ENCODE assay signal across 8 cellular contexts in the genomic region with DNA sequence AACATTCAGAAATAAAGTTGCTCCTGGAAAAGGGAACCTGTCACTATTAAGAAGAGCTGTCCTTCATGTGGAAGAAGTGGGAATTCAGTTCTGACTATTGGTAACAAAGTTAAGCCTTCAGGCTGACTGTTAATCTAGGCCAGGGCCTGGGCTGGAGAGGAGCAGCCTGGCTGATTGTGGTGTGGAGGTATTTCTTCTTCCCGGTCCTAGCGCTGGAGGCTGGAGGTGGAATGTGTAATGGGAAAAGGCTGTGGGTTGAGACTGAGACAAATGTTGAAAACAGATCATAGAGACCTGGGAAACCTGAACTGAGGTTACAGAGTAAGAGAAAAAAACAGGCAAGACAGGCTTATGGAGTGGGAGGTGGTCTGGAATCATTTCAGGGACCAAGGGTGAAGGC. TPM values are rescaled to one million over a fixed set of nuclear protein-coding genes. Genes with fewer than 3 reads are reported as not detected.
DNase-seq lines count a peak whose midpoint lies in the region; ATAC-seq and TF ChIP-seq lines count a peak whose summit lies in the region.

No MANE protein-coding gene starts in this region.

- no peak for TF ChIP-seq CTCF in coronary artery (IDR thresholded peaks at IDR 0.05)

- no peaks in the 10 kb centered on the region for H3K9me3 ChIP-seq in iPS-18a (ENCODE audit: control insufficient read depth, low read depth, low read length)

- H3K4me1 ChIP-seq in iPS-18a (ENCODE audit: control insufficient read depth, low read depth, low read length) = peaks cover 16% of the 10 kb centered on the region

- H3K4me3 Mint-ChIP-seq in activated T-cell treated with anti-CD3 and anti-CD28 coated beads, Interleukin-2, amount 50 U/mL, for 72 hours = peak overlapping the region; percentile 66 to 71
- H3K4me3 Mint-ChIP-seq in activated CD4-positive, alpha-beta memory T cell treated with anti-CD3 and anti-CD28 coated beads, Interleukin-2, amount 10 ng/mL, durations not matched to agents 7 days and 5 days = peak overlapping the region; percentile 46
- H3K4me3 Mint-ChIP-seq in stimulated activated memory B cell treated with anti-CD40 and anti-IgM and Interleukin-4, amounts not matched to agents 10 μg/mL and 1 μg/mL and 100 μg/mL, for 72 hours = no peak overlapping the region

- H3K4me3 ChIP-seq in iPS-18a (ENCODE audit: low read length) (no peak overlapping the region), coronary artery (no peak overlapping the region)

- peaks cover 42% of the 10 kb centered on the region for H3K4me1 Mint-ChIP-seq in activated T-cell treated with anti-CD3 and anti-CD28 coated beads, Interleukin-2, amount 50 U/mL, for 72 hours (ENCODE audit: low read depth)
- peaks cover 51% of the 10 kb centered on the region for H3K4me1 Mint-ChIP-seq in activated CD4-positive, alpha-beta memory T cell treated with anti-CD3 and anti-CD28 coated beads, Interleukin-2, amount 10 ng/mL, durations not matched to agents 7 days and 5 days
- H3K4me1 Mint-ChIP-seq in stimulated activated memory B cell treated with anti-CD40 and anti-IgM and Interleukin-4, amounts not matched to agents 10 μg/mL and 1 μg/mL and 100 μg/mL, for 72 hours = peaks cover 36% of the 10 kb centered on the region

- H3K36me3 Mint-ChIP-seq in activated T-cell treated with anti-CD3 and anti-CD28 coated beads, Interleukin-2, amount 50 U/mL, for 72 hours (ENCODE audit: insufficient read depth in 2 of 2) = peaks cover 2 to 3% of the 10 kb centered on the region in 2 donors
- H3K36me3 Mint-ChIP-seq in activated CD4-positive, alpha-beta memory T cell treated with anti-CD3 and anti-CD28 coated beads, Interleukin-2, amount 10 ng/mL, durations not matched to agents 7 days and 5 days (ENCODE audit: low read depth) = peaks cover 12% of the 10 kb centered on the region
- H3K36me3 Mint-ChIP-seq in stimulated activated memory B cell treated with anti-CD40 and anti-IgM and Interleukin-4, amounts not matched to agents 10 μg/mL and 1 μg/mL and 100 μg/mL, for 72 hours = no peaks in the 10 kb centered on the region

- H3K27ac Mint-ChIP-seq in activated T-cell treated with anti-CD3 and anti-CD28 coated beads, Interleukin-2, amount 50 U/mL, for 72 hours = peak overlapping the region; percentile 63
- H3K27ac Mint-ChIP-seq in activated CD4-positive, alpha-beta memory T cell treated with anti-CD3 and anti-CD28 coated beads, Interleukin-2, amount 10 ng/mL, durations not matched to agents 7 days and 5 days = peak overlapping the region; percentile 88
- H3K27ac Mint-ChIP-seq in stimulated activated memory B cell treated with anti-CD40 and anti-IgM and Interleukin-4, amounts not matched to agents 10 μg/mL and 1 μg/mL and 100 μg/mL, for 72 hours = peak overlapping the region; percentile 78

- DNase-seq in activated T-cell treated with anti-CD3 and anti-CD28 coated beads, Interleukin-2, amount 50 U/mL, for 72 hours = no peak
- DNase-seq in activated T-cell treated with anti-CD3 and anti-CD28 coated beads, Interleukin-2, amount 50 U/mL, for 1 hour = no peak
- DNase-seq in activated CD4-positive, alpha-beta memory T cell treated with anti-CD3 and anti-CD28 coated beads, Interleukin-2, amount 10 ng/mL, durations not matched to agents 7 days and 5 days = no peak
- DNase-seq in globus pallidus (ENCODE audit: low spot score) (no peak), coronary artery (ENCODE audit: low spot score) (no peak), OCI-M1 (lab: John Stamatoyannopoulos, UW) (no peak)

- peak overlapping the region; percentile 27 for H3K9ac ChIP-seq in iPS-18a (ENCODE audit: low read length)

- POLR2A ChIA-PET in activated CD4-positive, alpha-beta memory T cell treated with anti-CD3 and anti-CD28 coated beads, Interleukin-2, amount 10 ng/mL, durations not matched to agents 7 days and 5 days (lab: Charles Lee) = interaction anchor here (1.4 kb wide), 1 partner anchor 24 kb away, joined by 3 read pairs; the partner anchor contains the start of gene SH3BP5

- H3K27me3 Mint-ChIP-seq in activated T-cell treated with anti-CD3 and anti-CD28 coated beads, Interleukin-2, amount 50 U/mL, for 72 hours (ENCODE audit: low read depth) = no peaks in the 10 kb centered on the region
- H3K27me3 Mint-ChIP-seq in activated CD4-positive, alpha-beta memory T cell treated with anti-CD3 and anti-CD28 coated beads, Interleukin-2, amount 10 ng/mL, durations not matched to agents 7 days and 5 days = no peaks in the 10 kb centered on the region
- H3K27me3 Mint-ChIP-seq in stimulated activated memory B cell treated with anti-CD40 and anti-IgM and Interleukin-4, amounts not matched to agents 10 μg/mL and 1 μg/mL and 100 μg/mL, for 72 hours = no peaks in the 10 kb centered on the region

- no peaks in the 10 kb centered on the region for H3K27me3 ChIP-seq in iPS-18a (ENCODE audit: control insufficient read depth, insufficient read depth, low read length)

- H3K27ac ChIP-seq in iPS-18a (ENCODE audit: low read length) (peak overlapping the region; percentile 33), coronary artery (no peak overlapping the region)

- ATAC-seq in activated T-cell treated with anti-CD3 and anti-CD28 coated beads, Interleukin-2, amount 50 U/mL, for 72 hours (replicated peaks in 1 of 2) = no peak
- ATAC-seq in stimulated activated memory B cell treated with anti-CD40 and anti-IgM and Interleukin-4, amounts not matched to agents 10 μg/mL and 1 μg/mL and 100 μg/mL, for 72 hours = no peak

- H3K36me3 ChIP-seq in iPS-18a (ENCODE audit: control insufficient read depth, low read depth, low read length) = no peaks in the 10 kb centered on the region

- H3K9me3 Mint-ChIP-seq in activated T-cell treated with anti-CD3 and anti-CD28 coated beads, Interleukin-2, amount 50 U/mL, for 72 hours = peaks cover 0 to 2% of the 10 kb centered on the region in 2 donors
- H3K9me3 Mint-ChIP-seq in activated CD4-positive, alpha-beta memory T cell treated with anti-CD3 and anti-CD28 coated beads, Interleukin-2, amount 10 ng/mL, durations not matched to agents 7 days and 5 days = peaks cover 9% of the 10 kb centered on the region
- peaks cover 2% of the 10 kb centered on the region for H3K9me3 Mint-ChIP-seq in stimulated activated memory B cell treated with anti-CD40 and anti-IgM and Interleukin-4, amounts not matched to agents 10 μg/mL and 1 μg/mL and 100 μg/mL, for 72 hours

- CTCF ChIA-PET in activated CD4-positive, alpha-beta memory T cell treated with anti-CD3 and anti-CD28 coated beads, Interleukin-2, amount 10 ng/mL, durations not matched to agents 7 days and 5 days (lab: Charles Lee) = interaction anchor here (0.6 to 2.4 kb wide), 7 partner anchors 10 to 88 kb away, joined by 3 to 13 read pairs (median 3); partner anchors contain the start of gene SH3BP5

RNA-seq across cellular contexts. Expression of gene SH3BP5, which starts 23.8 kb away (rescaled TPM):
- 10 to 100 TPM in 1 of 2 donors, 1 to 10 TPM in 1; 7.4 to 19.6 TPM for total RNA-seq in activated T-cell treated with anti-CD3 and anti-CD28 coated beads, Interleukin-2, amount 50 U/mL, for 72 hours
- 10 to 100 TPM; 39.0 to 40.9 TPM for total RNA-seq in activated CD4-positive, alpha-beta memory T cell treated with anti-CD3 and anti-CD28 coated beads, Interleukin-2, amount 10 ng/mL, durations not matched to agents 7 days and 5 days
